In the genomic region with DNA sequence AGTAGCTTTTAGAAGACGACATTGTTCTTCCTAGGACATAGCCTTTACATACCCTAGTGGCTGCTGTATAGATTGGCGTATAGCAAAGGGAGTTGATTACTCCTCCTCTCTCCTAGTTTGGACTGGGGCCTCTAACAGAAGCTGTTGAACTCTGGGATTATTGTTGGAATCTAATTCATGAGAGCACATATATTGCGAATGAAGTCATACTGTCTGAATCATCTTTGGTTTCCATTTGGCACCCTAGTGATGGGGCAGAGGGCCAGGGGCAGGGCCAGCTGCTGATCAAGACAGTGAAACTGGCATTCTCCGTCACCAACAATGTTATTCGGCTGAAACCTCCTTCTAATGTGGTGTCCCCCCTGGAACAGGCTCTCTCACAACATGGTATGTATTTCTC, we compare ENCODE assay signal across 15 cellular contexts. TPM values are rescaled to one million over a fixed set of nuclear protein-coding genes. Genes with fewer than 3 reads are reported as not detected.
DNase-seq lines count a peak whose midpoint lies in the region; ATAC-seq, FAIRE-seq and TF ChIP-seq lines count a peak whose summit lies in the region.
"Had no signal": no experiment of that assay in that cellular context is flagged by ENCODE, and none has a peak within 500 bp of the region (broad histone marks: within the 10 kb centered on the region; RNA-seq: fewer than 3 reads in every experiment).

No MANE protein-coding gene starts in this region.

- dilution Hi-C loops in mammary epithelial cell (cut with HindIII; ENCODE audit: low sequenced_read_pairs): loop anchor here (5.0 kb wide), 1 partner anchor 45 kb away; no protein-coding TSS in a partner anchor

- BruUV-seq in MCF 10A (replicated peaks; lab: Mats Ljungman, UMichigan): no TSS peak
- no TSS peak for BruUV-seq in mammary epithelial cell (replicated peaks; lab: Mats Ljungman, UMichigan)

- H3K36me3 ChIP-seq in breast epithelium: peaks cover 4% of the 10 kb centered on the region
- peaks cover 40% of the 10 kb centered on the region for H3K36me3 ChIP-seq in mammary epithelial cell (ENCODE audit: insufficient read depth, low read length)

- H3K4me1 ChIP-seq in breast epithelium (no peaks in the 10 kb centered on the region), mammary epithelial cell (ENCODE audit: insufficient read depth, low read length) (peaks cover 10% of the 10 kb centered on the region)

- no peaks in the 10 kb centered on the region for H3K79me2 ChIP-seq in mammary epithelial cell (ENCODE audit: insufficient read depth, low read length)

- DNase-seq in MCF 10A (ENCODE audit: unreplicated experiment) (peak; percentile 72), breast epithelium (ENCODE audit: low spot score in 2 of 2) (no peak), mammary epithelial cell (peak; percentile 64), lower leg skin (ENCODE audit: low spot score in 2 of 2) (peak; percentile 48 to 88), urothelium cell line (ENCODE audit: low spot score) (peak; percentile 49), NCI-H2029 treated with DMSO at 0.1 percent for 48 hours (lab: John Stamatoyannopoulos, UW) (no peak)
- DNase-seq: 8988T; activated CD4-positive, alpha-beta T cell treated with anti-CD3 and anti-CD28 coated beads, Interleukin-2, amount 50 U/mL, for 1 hour; erythroblast; stomach had no signal

- peak overlapping the region; percentile 33 for H3K4me3 Mint-ChIP-seq in MCF 10A (ENCODE audit: unreplicated experiment)
- H3K4me3 Mint-ChIP-seq: activated naive CD4-positive, alpha-beta T cell treated with anti-CD3 and anti-CD28 coated beads, Interleukin-2, amount 50 U/mL, for 24 hours; mesothelial cell of epicardium had no signal

- no peak overlapping the region for H2AFZ ChIP-seq in mammary epithelial cell (ENCODE audit: low read depth, low read length)

- H4K20me1 ChIP-seq in mammary epithelial cell (ENCODE audit: insufficient read depth, low read length): peaks cover 3% of the 10 kb centered on the region

- no peaks in the 10 kb centered on the region for H3K9me3 ChIP-seq in breast epithelium
- H3K9me3 ChIP-seq in mammary epithelial cell (replicated peaks; ENCODE audit: insufficient read depth, low read length): no peaks in the 10 kb centered on the region
- H3K9me3 ChIP-seq: stomach had no signal

- H3K27me3 ChIP-seq in breast epithelium (no peaks in the 10 kb centered on the region), mammary epithelial cell (ENCODE audit: insufficient read depth, low read length) (no peaks in the 10 kb centered on the region)
- H3K27me3 ChIP-seq: stomach had no signal

- H3K9me3 Mint-ChIP-seq in MCF 10A (ENCODE audit: unreplicated experiment): no peaks in the 10 kb centered on the region
- H3K9me3 Mint-ChIP-seq: activated naive CD4-positive, alpha-beta T cell treated with anti-CD3 and anti-CD28 coated beads, Interleukin-2, amount 50 U/mL, for 24 hours; mesothelial cell of epicardium had no signal

- H3K27me3 Mint-ChIP-seq in MCF 10A (ENCODE audit: insufficient read depth, unreplicated experiment): no peaks in the 10 kb centered on the region
- H3K27me3 Mint-ChIP-seq: activated naive CD4-positive, alpha-beta T cell treated with anti-CD3 and anti-CD28 coated beads, Interleukin-2, amount 50 U/mL, for 24 hours had no signal

- H3K4me2 ChIP-seq in mammary epithelial cell (ENCODE audit: insufficient read depth, low read depth, low read length): peak overlapping the region; percentile 4

- peak overlapping the region; percentile 34 for H3K9ac ChIP-seq in mammary epithelial cell (ENCODE audit: insufficient read depth, low read length)

- CTCF ChIA-PET in MCF 10A (lab: Yijun Ruan, JAX) (interaction anchor here (1.0 to 1.7 kb wide), 3 partner anchors 18 to 39 kb away, joined by 3 to 7 read pairs (median 5); no protein-coding TSS in a partner anchor), mammary epithelial cell (lab: Charles Lee; ENCODE audit: low non-redundant PET) (no interaction called here)

- in situ Hi-C loops in mammary epithelial cell (cut with MboI; ENCODE audit: low sequenced_read_pairs in 2 of 2): no loop called here

- no peak overlapping the region for H3K4me3 ChIP-seq in breast epithelium
- H3K4me3 ChIP-seq in mammary epithelial cell (replicated peaks in 1 of 3; ENCODE audit: insufficient read depth in 1 of 3, low read depth in 2 of 3, low read length in 3 of 3): no peak overlapping the region
- no peak overlapping the region for H3K4me3 ChIP-seq in lower leg skin (ENCODE audit: low read depth, poor library complexity, severe bottlenecking)
- H3K4me3 ChIP-seq: SK-N-MC, stomach had no signal

- no peak overlapping the region for H3K27ac ChIP-seq in breast epithelium
- peak overlapping the region; percentile 85 for H3K27ac ChIP-seq in mammary epithelial cell (ENCODE audit: insufficient read depth, low read depth, low read length)
- H3K27ac ChIP-seq: SK-N-MC had no signal

- intact Hi-C loops in MCF 10A (cut with micrococcal nuclease): loop anchor here (1.0 kb wide), 1 partner anchor 39 kb away; no protein-coding TSS in a partner anchor
- intact Hi-C loops in breast epithelium (cut with DNase I; ENCODE audit: low total_unique reads): no loop called here
- intact Hi-C loops in mammary epithelial cell (cut with micrococcal nuclease): loop anchor here (5.0 kb wide), 1 partner anchor 135 kb away; no protein-coding TSS in a partner anchor
- intact Hi-C loops in lower leg skin (cut with DNase I; ENCODE audit: low total_unique reads): no loop called here

- TF ChIP-seq CTCF in MCF 10A (IDR thresholded peaks at IDR 0.05; ENCODE audit: unreplicated experiment) (no peak), breast epithelium (IDR thresholded peaks at IDR 0.05) (no peak), mammary epithelial cell (conservative IDR thresholded peaks at IDR 0.05 in 1 of 2, IDR thresholded peaks at IDR 0.05 in 1 of 2; ENCODE audit: extremely low read depth in 1 of 2, insufficient read depth in 1 of 2, low read depth in 1 of 2, low read length in 2 of 2) (no peak), lower leg skin (IDR thresholded peaks at IDR 0.05) (no peak)

- 35% methylated on average over 5 of the region's 5 CpGs for WGBS in mammary epithelial cell (ENCODE audit: low coverage, missing lambda C conversion rate)
- WGBS in lower leg skin, 2 donors: 25 to 33% methylated on average over 5 of the region's 5 CpGs

- TF ChIP-seq POLR2A in breast epithelium (IDR thresholded peaks at IDR 0.05) (no peak), lower leg skin (IDR thresholded peaks at IDR 0.05) (no peak)

- ATAC-seq in HG03196 (IDR thresholded peaks at IDR 0.05; ENCODE audit: unreplicated experiment): no peak
- no peak for ATAC-seq in GM19035 (IDR thresholded peaks at IDR 0.05; ENCODE audit: unreplicated experiment)

- FAIRE-seq in urothelium cell line (lab: Jason Lieb, UNC): no peak

- peaks cover 18% of the 10 kb centered on the region for H3K4me1 Mint-ChIP-seq in MCF 10A (ENCODE audit: insufficient read depth, unreplicated experiment)
- H3K4me1 Mint-ChIP-seq: activated naive CD4-positive, alpha-beta T cell treated with anti-CD3 and anti-CD28 coated beads, Interleukin-2, amount 50 U/mL, for 24 hours; mesothelial cell of epicardium had no signal

- H3K27ac Mint-ChIP-seq in MCF 10A (ENCODE audit: low read depth, unreplicated experiment): peak overlapping the region; percentile 67
- H3K27ac Mint-ChIP-seq: activated naive CD4-positive, alpha-beta T cell treated with anti-CD3 and anti-CD28 coated beads, Interleukin-2, amount 50 U/mL, for 24 hours; mesothelial cell of epicardium had no signal

- peaks cover 77% of the 10 kb centered on the region for H3K36me3 Mint-ChIP-seq in MCF 10A (ENCODE audit: insufficient read depth, unreplicated experiment)

- POLR2A ChIA-PET in MCF 10A (lab: Yijun Ruan, JAX): interaction anchor here (0.7 to 1.0 kb wide), 3 partner anchors 9 to 42 kb away, joined by 3 to 4 read pairs (median 4); no protein-coding TSS in a partner anchor

RNA-seq across cellular contexts. Expression of a gene that starts 40.3 kb away (rescaled TPM):
- 47.3 and 54.9 TPM in 2 replicates for total RNA-seq in MCF 10A (2022)
- 10 to 100 TPM; 32.3 to 49.5 (median 36.0) TPM for total RNA-seq in breast epithelium
- total RNA-seq in mammary epithelial cell: 10 to 100 TPM; 51.0 to 62.2 TPM
- polyA plus RNA-seq in mammary epithelial cell: 67.7 TPM
- 257 TPM for polyA minus RNA-seq in mammary epithelial cell
- 10 to 100 TPM; 32.8 to 44.3 (median 36.1) TPM for total RNA-seq in lower leg skin

RNA-seq across cellular contexts. Expression of a gene that starts 40.3 kb away (rescaled TPM):
- total RNA-seq in MCF 10A (2022) (51.7 and 58.3 TPM in 2 replicates), breast epithelium (100 to 1,000 TPM in 2 of 3 donors, 10 to 100 TPM in 1; 59.2 to 227 (median 150) TPM), mammary epithelial cell (10 to 100 TPM; 48.0 to 54.5 TPM), lower leg skin (100 to 1,000 TPM; 177 to 378 (median 207) TPM)
- 43.3 TPM for polyA plus RNA-seq in mammary epithelial cell
- 31.9 TPM for polyA minus RNA-seq in mammary epithelial cell

RNA-seq across cellular contexts. Expression of a gene that starts 40.4 kb away (rescaled TPM):
- total RNA-seq in MCF 10A (2022) (12.0 and 16.9 TPM in 2 replicates), breast epithelium (10 to 100 TPM; 11.1 to 16.2 (median 14.3) TPM), mammary epithelial cell (10 to 100 TPM; 22.0 TPM), lower leg skin (10 to 100 TPM in 3 of 4 donors, 1 to 10 TPM in 1; 9.8 to 16.4 (median 11.9) TPM)
- polyA plus RNA-seq in mammary epithelial cell: 41.3 TPM
- 33.3 TPM for polyA minus RNA-seq in mammary epithelial cell

RNA-seq across cellular contexts. Expression of a gene that starts 48.6 kb away (rescaled TPM):
- total RNA-seq in MCF 10A (2022) (28.6 and 28.7 TPM in 2 replicates), breast epithelium (10 to 100 TPM; 25.3 to 28.8 (median 27.9) TPM), mammary epithelial cell (10 to 100 TPM; 16.3 to 24.7 TPM), lower leg skin (10 to 100 TPM; 37.7 to 66.1 (median 47.4) TPM)
- 14.3 TPM for polyA plus RNA-seq in mammary epithelial cell
- 3.3 TPM for polyA minus RNA-seq in mammary epithelial cell

Comparison
In these comparisons a context has a peak if more than half of its experiments do, and no peak if none do; other contexts are left out.
1. DNase-seq: peak in MCF 10A (single experiment), mammary epithelial cell (single experiment), lower leg skin (2 of 2) and urothelium cell line (single experiment); none in breast epithelium (0 of 2) and NCI-H2029 treated with DMSO at 0.1 percent for 48 hours (single experiment).
2. intact Hi-C loops: an anchor here in MCF 10A (1.0 kb wide) and mammary epithelial cell (5.0 kb wide); none called in breast epithelium and lower leg skin.